In the genomic region with DNA sequence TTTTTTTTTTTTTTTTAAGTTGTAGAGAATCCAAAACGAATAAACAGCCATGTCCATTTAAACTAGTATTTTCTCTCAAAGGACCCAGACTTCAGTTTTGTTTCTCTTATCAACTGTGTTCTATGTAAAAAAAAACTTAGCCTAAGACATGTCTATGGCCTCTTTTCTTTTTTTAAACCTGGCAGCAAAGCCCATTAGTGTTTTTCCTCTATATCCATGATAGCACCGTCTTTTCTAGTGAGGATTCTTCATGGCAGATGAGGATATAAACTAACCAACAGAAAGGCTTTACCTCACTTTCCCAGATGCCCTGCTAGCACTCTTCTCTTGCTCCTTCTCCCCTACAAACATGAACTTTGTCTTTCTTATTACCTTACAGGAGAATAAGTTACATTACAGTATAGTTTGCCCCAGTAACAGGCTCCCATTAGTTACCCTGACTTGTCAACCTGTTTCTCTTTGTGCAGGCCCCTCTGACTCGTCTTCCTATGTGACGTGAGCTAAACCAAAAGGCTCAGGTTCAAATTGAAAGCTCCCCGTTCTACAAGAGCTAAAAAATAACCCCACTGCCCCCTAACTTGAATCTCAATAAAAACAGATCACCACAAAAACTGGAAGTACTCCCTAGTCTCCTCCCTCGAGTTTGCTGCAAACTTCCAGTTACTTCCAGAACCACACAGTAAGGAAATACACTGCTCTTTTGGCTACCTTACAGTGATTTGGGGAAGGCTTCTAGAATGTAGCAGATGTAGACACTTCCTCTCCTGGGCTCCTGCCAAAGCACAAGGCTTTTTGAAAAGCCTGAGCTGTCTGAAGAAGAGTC, we compare ENCODE assay signal across 8 cellular contexts. TPM values are rescaled to one million over a fixed set of nuclear protein-coding genes. Genes with fewer than 3 reads are reported as not detected.
DNase-seq lines count a peak whose midpoint lies in the region; ATAC-seq and TF ChIP-seq lines count a peak whose summit lies in the region.

No MANE protein-coding gene starts in this region.

- peak overlapping the region; percentile 26 to 63 (median 35) for H3K27ac Mint-ChIP-seq in IgD-negative memory B cell
- peak overlapping the region; percentile 5 to 93 (median 76) for H3K27ac Mint-ChIP-seq in brain
- no peak overlapping the region for H3K27ac Mint-ChIP-seq in Calu3 (ENCODE audit: unreplicated experiment)

- 54 to 57% methylated on average over 6 of the region's 6 CpGs for WGBS in thyroid gland, 2 donors

- CTCF ChIA-PET in Calu3 (lab: Charles Lee): no interaction called here

- H3K36me3 ChIP-seq in ACC112 (ENCODE audit: insufficient read depth, low read length) (peaks cover 18% of the 10 kb centered on the region), left lung (peaks cover 0 to 31% of the 10 kb centered on the region in 2 donors), thyroid gland (peaks cover 0 to 4% of the 10 kb centered on the region in 2 donors)

- no peak for TF ChIP-seq POLR2A in thyroid gland (IDR thresholded peaks at IDR 0.05)

- no peaks in the 10 kb centered on the region for H3K27me3 Mint-ChIP-seq in IgD-negative memory B cell
- no peaks in the 10 kb centered on the region for H3K27me3 Mint-ChIP-seq in brain
- H3K27me3 Mint-ChIP-seq in Calu3 (ENCODE audit: unreplicated experiment): no peaks in the 10 kb centered on the region

- no peaks in the 10 kb centered on the region for H3K36me3 Mint-ChIP-seq in IgD-negative memory B cell
- H3K36me3 Mint-ChIP-seq in brain: peaks cover 73% of the 10 kb centered on the region
- H3K36me3 Mint-ChIP-seq in Calu3 (ENCODE audit: insufficient read depth, unreplicated experiment): no peaks in the 10 kb centered on the region

- H3K4me1 ChIP-seq in ACC112 (ENCODE audit: control insufficient read depth, insufficient read depth, low read length, unreplicated experiment): peaks cover 13% of the 10 kb centered on the region
- peaks cover 12 to 14% of the 10 kb centered on the region in 2 donors for H3K4me1 ChIP-seq in left lung
- peaks cover 6 to 13% of the 10 kb centered on the region in 2 donors for H3K4me1 ChIP-seq in thyroid gland

- H3K4me3 ChIP-seq in ACC112 (ENCODE audit: low read depth, low read length) (peak overlapping the region; percentile 34), left lung (no peak overlapping the region), thyroid gland (replicated peaks in 1 of 3) (no peak overlapping the region)

- peak; percentile 93 for ATAC-seq in left lung

- H3K9me3 ChIP-seq in left lung (no peaks in the 10 kb centered on the region), thyroid gland (no peaks in the 10 kb centered on the region)

- H3K4me3 Mint-ChIP-seq in IgD-negative memory B cell: peak overlapping the region in 1 of 4 donors; percentile 0
- peak overlapping the region in 3 of 5 experiments; percentile 1 to 32 (median 23) for H3K4me3 Mint-ChIP-seq in brain
- no peak overlapping the region for H3K4me3 Mint-ChIP-seq in Calu3 (ENCODE audit: low read depth, unreplicated experiment)

- DNase-seq in left lung: peak in 1 of 2 donors; percentile 82
- DNase-seq in thyroid gland: peak; percentile 59 to 65
- no peak for DNase-seq in Calu3
- DNase-seq in activated CD4-positive, CD25-positive, alpha-beta regulatory T cell treated with anti-CD3 and anti-CD28 coated beads, Interleukin-2, amount 50 U/mL, for 72 hours: no peak
- no peak for DNase-seq in SW 1271 (lab: John Stamatoyannopoulos, UW)

- intact Hi-C loops in left lung (cut with DNase I) (no loop called here), thyroid gland (cut with DNase I) (no loop called here), Calu3 (cut with micrococcal nuclease; ENCODE audit: unreplicated experiment) (no loop called here)

- peak overlapping the region; percentile 50 for H3K27ac ChIP-seq in ACC112 (ENCODE audit: low read depth, low read length)
- H3K27ac ChIP-seq in left lung: peak overlapping the region; percentile 70 to 93
- H3K27ac ChIP-seq in thyroid gland: peak overlapping the region; percentile 7 to 95 (median 75)

- no TSS peak for BruUV-seq in Calu3 (replicated peaks; lab: Mats Ljungman, UMichigan)

- H2AFZ ChIP-seq in ACC112 (ENCODE audit: low read length, unreplicated experiment): no peak overlapping the region

- H3K4me1 Mint-ChIP-seq in IgD-negative memory B cell (peaks cover 3 to 11% (median 8%) of the 10 kb centered on the region in 3 donors), brain (peaks cover 40% of the 10 kb centered on the region), Calu3 (ENCODE audit: low read depth, unreplicated experiment) (peaks cover 11% of the 10 kb centered on the region)

- H3K27me3 ChIP-seq in ACC112 (ENCODE audit: insufficient read depth, low read length) (no peaks in the 10 kb centered on the region), left lung (no peaks in the 10 kb centered on the region), thyroid gland (no peaks in the 10 kb centered on the region)

- TF ChIP-seq CTCF in brain (conservative IDR thresholded peaks at IDR 0.05) (no peak), left lung (IDR thresholded peaks at IDR 0.05) (no peak), thyroid gland (IDR thresholded peaks at IDR 0.05) (no peak), Calu3 (IDR thresholded peaks at IDR 0.05; ENCODE audit: unreplicated experiment) (no peak)

- peaks cover 65% of the 10 kb centered on the region for H3K79me2 ChIP-seq in ACC112 (ENCODE audit: control insufficient read depth, insufficient read depth, low read length, unreplicated experiment)

- H3K9me3 Mint-ChIP-seq in IgD-negative memory B cell (no peaks in the 10 kb centered on the region), brain (no peaks in the 10 kb centered on the region), Calu3 (ENCODE audit: low read depth, unreplicated experiment) (no peaks in the 10 kb centered on the region)

RNA-seq across cellular contexts. Expression of gene P4HA1, which starts 20.1 kb away (rescaled TPM):
- polyA plus RNA-seq in IgD-negative memory B cell: 22.8 TPM
- polyA plus RNA-seq in brain (ENCODE audit: insufficient read depth, low read depth, low replicate concordance): 9.6 TPM
- total RNA-seq in left lung: 10 to 100 TPM; 49.3 to 60.3 TPM
- 10 to 100 TPM; 21.8 to 29.1 (median 24.6) TPM for total RNA-seq in thyroid gland
- total RNA-seq in Calu3 (2022): 20.3 and 20.9 TPM in 2 replicates

RNA-seq across cellular contexts. Expression of gene NUDT13, which starts 33.7 kb away (rescaled TPM):
- polyA plus RNA-seq in IgD-negative memory B cell: 1.3 TPM
- 0.29 TPM for polyA plus RNA-seq in brain (ENCODE audit: insufficient read depth, low read depth, low replicate concordance)
- total RNA-seq in left lung: 1 to 10 TPM; 1.4 to 2.1 TPM
- total RNA-seq in thyroid gland: 1 to 10 TPM; 1.9 to 4.1 (median 3.6) TPM
- total RNA-seq in Calu3 (2022): 0.76 and 0.78 TPM in 2 replicates

Comparison
In these comparisons a context has a peak if more than half of its experiments do, and no peak if none do; other contexts are left out.
1. DNase-seq: peak in thyroid gland (2 of 2); none in Calu3 (single experiment), activated CD4-positive, CD25-positive, alpha-beta regulatory T cell treated with anti-CD3 and anti-CD28 coated beads, Interleukin-2, amount 50 U/mL, for 72 hours (single experiment) and SW 1271 (0 of 2).
2. Peak in every context shown above with its lines, with median percentiles within 50 percentile points of each other: H3K27ac ChIP-seq.